9 cellular contexts compared by ENCODE assay signal in the genomic region with DNA sequence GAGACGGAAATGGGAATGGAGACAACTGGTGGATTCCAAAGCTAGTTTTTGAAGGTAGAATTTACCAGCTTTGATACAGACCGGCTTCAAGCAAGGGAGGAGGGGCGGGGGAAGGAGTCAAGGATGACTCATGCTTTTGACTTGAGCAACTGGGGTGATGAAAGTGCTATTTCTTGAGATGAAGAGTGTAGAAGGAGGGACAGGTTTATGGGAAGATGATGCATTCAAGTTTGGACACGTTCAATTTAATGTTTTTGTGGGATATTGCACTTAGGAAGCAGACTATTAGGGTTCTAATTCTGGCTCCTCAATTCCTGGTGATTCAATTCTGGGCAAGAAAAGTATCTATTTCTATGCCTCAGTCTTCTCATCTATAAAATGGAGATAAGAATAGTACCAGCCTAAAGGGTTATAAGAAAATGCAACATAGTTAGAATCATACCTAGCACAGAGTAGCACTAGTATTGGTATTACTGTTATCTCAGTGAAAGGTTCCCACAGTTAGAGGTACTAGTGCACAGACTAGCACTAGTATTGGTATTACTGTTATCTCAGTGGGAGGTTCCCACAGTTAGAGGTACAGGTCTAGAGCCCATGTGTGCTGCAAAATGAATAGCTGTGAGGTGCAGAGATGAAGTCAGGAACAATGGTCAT. TPM values are rescaled to one million over a fixed set of nuclear protein-coding genes. Genes with fewer than 3 reads are reported as not detected.
A peak's percentile ranks its signal among the peaks of the same experiment; 100 is the strongest.
DNase-seq lines count a peak whose midpoint lies in the region; ATAC-seq and TF ChIP-seq lines count a peak whose summit lies in the region.
"Had no signal": no experiment of that assay in that cellular context is flagged by ENCODE, and none has a peak within 500 bp of the region (broad histone marks: within the 10 kb centered on the region; RNA-seq: fewer than 3 reads in every experiment).

No MANE protein-coding gene starts in this region.

- H3K4me3 ChIP-seq in HL-60 (replicated peaks; ENCODE audit: insufficient read depth, low read length), result no peak overlapping the region
- H3K4me3 ChIP-seq in fibroblast of villous mesenchyme (ENCODE audit: low read depth, low read length), result no peak overlapping the region
- H3K4me3 ChIP-seq: ovary had no signal

- DNase-seq in Caki2 (ENCODE audit: low read depth), result peak; percentile 73
- peak; percentile 47 to 72 for DNase-seq in HL-60 (ENCODE audit: low read depth in 1 of 2, low spot score in 1 of 2)
- peak; percentile 72 for DNase-seq in activated CD8-positive, alpha-beta memory T cell treated with anti-CD3 and anti-CD28 coated beads for 24 hours
- DNase-seq in fibroblast of villous mesenchyme (ENCODE audit: low read depth), result peak; percentile 95
- DNase-seq in stimulated activated CD4-positive, alpha-beta T cell treated with anti-CD3 and anti-CD28 coated beads, Interleukin-1b, Interleukin-23, amount 100 ng/mL, for 24 hours (ENCODE audit: low read depth in 4 of 4, low spot score in 1 of 4), result peak; percentile 22 to 62 (median 44)
- no peak for DNase-seq in middle frontal gyrus (ENCODE audit: extremely low spot score, low spot score)
- no peak for DNase-seq in midbrain (lab: John Stamatoyannopoulos, UW)

- ATAC-seq in GM21515 (IDR thresholded peaks at IDR 0.05; ENCODE audit: unreplicated experiment), result peak; percentile 91

- no peak overlapping the region for H3K27ac ChIP-seq in HL-60 (replicated peaks)
- H3K27ac ChIP-seq: ovary had no signal

- TF ChIP-seq CTCF in HL-60 (IDR thresholded peaks at IDR 0.05; ENCODE audit: insufficient read depth, low read length) (no peak), fibroblast of villous mesenchyme (IDR thresholded peaks at IDR 0.05; ENCODE audit: insufficient read depth, low read depth, low read length) (no peak)

- H3K27me3 ChIP-seq in HL-60 (ENCODE audit: insufficient read depth, poor library complexity, severe bottlenecking), result peaks cover 4% of the 10 kb centered on the region
- H3K27me3 ChIP-seq: ovary had no signal

- in situ Hi-C loops in Caki2 (cut with HindIII; ENCODE audit: low pct_unique_long_range_greater_than_20kb, low sequenced_read_pairs), result no loop called here

RNA-seq across cellular contexts. Expression of a gene that starts 4.6 kb away (rescaled TPM):
- total RNA-seq in Caki2 (2014; rRNA removed; shearing (Covaris generic); ENCODE audit: low replicate concordance), result not detected in 2 replicates
- 1.7 and 2.3 TPM in 2 replicates for total RNA-seq in fibroblast of villous mesenchyme

Comparison
In these comparisons a context has a peak if more than half of its experiments do, and no peak if none do; other contexts are left out.
1. DNase-seq: peak in Caki2 (single experiment), HL-60 (2 of 2), activated CD8-positive, alpha-beta memory T cell treated with anti-CD3 and anti-CD28 coated beads for 24 hours (single experiment), fibroblast of villous mesenchyme (single experiment) and stimulated activated CD4-positive, alpha-beta T cell treated with anti-CD3 and anti-CD28 coated beads, Interleukin-1b, Interleukin-23, amount 100 ng/mL, for 24 hours (4 of 4); none in middle frontal gyrus (single experiment) and midbrain (single experiment).